Comparison of ENCODE assay signal across 27 cellular contexts in the genomic region with DNA sequence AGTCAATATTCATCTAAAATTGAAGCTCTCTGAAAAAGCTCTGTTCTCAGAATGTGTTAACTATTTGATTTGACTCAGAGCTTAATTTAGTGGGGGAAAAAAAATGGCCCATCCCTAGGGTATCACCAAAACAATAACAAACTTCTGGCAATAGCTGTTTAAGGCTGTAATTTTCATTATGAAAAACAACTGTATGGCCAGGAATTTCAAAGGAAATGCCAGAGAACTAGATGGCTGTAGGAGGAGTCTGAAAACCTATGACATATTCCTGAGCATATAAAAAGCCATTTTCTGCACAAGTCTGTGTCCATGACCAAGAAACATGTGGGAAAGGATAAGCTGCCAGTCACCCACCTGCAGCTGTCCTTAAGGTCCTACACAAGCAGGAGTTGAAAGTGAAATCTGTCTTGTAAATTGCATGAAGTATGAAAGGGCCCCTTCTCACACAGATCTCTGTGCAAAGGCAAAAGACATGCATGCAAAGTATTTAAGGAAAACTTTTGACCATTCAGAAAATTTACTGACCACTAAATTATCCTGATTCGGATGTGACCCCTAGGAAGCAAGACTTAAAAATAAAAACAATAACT.
DNase-seq lines count a peak whose midpoint lies in the region; ATAC-seq and TF ChIP-seq lines count a peak whose summit lies in the region.
"Had no signal": no experiment of that assay in that cellular context is flagged by ENCODE, and none has a peak within 500 bp of the region (broad histone marks: within the 10 kb centered on the region; RNA-seq: fewer than 3 reads in every experiment).

No MANE protein-coding gene starts in this region.

- H3K4me1 ChIP-seq in neuronal stem cell (ENCODE audit: control insufficient read depth in 2 of 2, insufficient read depth in 1 of 2, low read depth in 1 of 2, low read length in 2 of 2) = no peaks in the 10 kb centered on the region
- H3K4me1 ChIP-seq: colonic mucosa, gastrocnemius medialis, left lung, SJSA1 had no signal

- no peaks in the 10 kb centered on the region for H3K79me1 ChIP-seq in neuronal stem cell (ENCODE audit: low read depth, low read length)

- DNase-seq in choroid plexus epithelial cell (ENCODE audit: low read depth) = peak; percentile 18
- no peak for DNase-seq in neuronal stem cell (ENCODE audit: low spot score)
- DNase-seq in activated naive CD4-positive, alpha-beta T cell treated with Interleukin-2 at 50 U/mL for 16 hours = no peak
- no peak for DNase-seq in SW480 (ENCODE audit: low spot score)
- DNase-seq in NK-92 (lab: John Stamatoyannopoulos, UW; ENCODE audit: unreplicated experiment) = no peak
- DNase-seq: activated CD4-positive, alpha-beta memory T cell treated with anti-CD3 and anti-CD28 coated beads, Interleukin-2, amount 10 ng/mL, durations not matched to agents 7 days and 5 days; activated CD4-positive, CD25-positive, alpha-beta regulatory T cell; activated CD8-positive, alpha-beta memory T cell treated with anti-CD3 and anti-CD28 coated beads, Interleukin-2, amount 50 U/mL, for 48 hours; anterior cingulate cortex; colonic mucosa; gastrocnemius medialis; hypothalamus; immature natural killer cell; left lung; naive B cell; NCI-H1092 treated with DMSO at 0.1 percent for 48 hours; NCI-H187; NCI-H2171; NCI-H524; nucleus accumbens had no signal

- H3K36me3 ChIP-seq in neuronal stem cell (replicated peaks in 1 of 2; ENCODE audit: control insufficient read depth in 2 of 2, insufficient read depth in 2 of 2, low read length in 2 of 2) = no peaks in the 10 kb centered on the region
- H3K36me3 ChIP-seq: colonic mucosa, esophagus muscularis mucosa, gastrocnemius medialis, left lung, SJSA1, thoracic aorta had no signal

- no peak overlapping the region for H3K4ac ChIP-seq in neuronal stem cell (ENCODE audit: low read length)

- H4K91ac ChIP-seq in neuronal stem cell (ENCODE audit: low read depth, low read length, poor library complexity) = no peak overlapping the region

- no peak overlapping the region for H2BK12ac ChIP-seq in neuronal stem cell (ENCODE audit: low read length)

- no peak overlapping the region for H3K4me3 ChIP-seq in choroid plexus epithelial cell (ENCODE audit: low read depth, low read length)
- H3K4me3 ChIP-seq in neuronal stem cell (ENCODE audit: low read length in 2 of 2) = no peak overlapping the region
- H3K4me3 ChIP-seq: colonic mucosa, esophagus muscularis mucosa, gastrocnemius medialis, left lung, SJSA1, thoracic aorta had no signal

- no peak overlapping the region for H3K27ac ChIP-seq in neuronal stem cell (replicated peaks; ENCODE audit: low read length)
- H3K27ac ChIP-seq: colonic mucosa, esophagus muscularis mucosa, left lung, SJSA1, thoracic aorta had no signal

- no peak overlapping the region for H2BK120ac ChIP-seq in neuronal stem cell (ENCODE audit: low read depth, low read length)

- H3K18ac ChIP-seq in neuronal stem cell (ENCODE audit: low read length) = no peak overlapping the region

- peaks cover 0 to 13% of the 10 kb centered on the region in 2 donors for H3K9me3 ChIP-seq in neuronal stem cell (replicated peaks in 1 of 2; ENCODE audit: control insufficient read depth in 2 of 2, insufficient read depth in 1 of 2, low read depth in 1 of 2, low read length in 2 of 2)
- H3K9me3 ChIP-seq: colonic mucosa, gastrocnemius medialis, SJSA1, thoracic aorta had no signal

- H2BK15ac ChIP-seq in neuronal stem cell (ENCODE audit: low read length) = no peak overlapping the region

- H2AFZ ChIP-seq in neuronal stem cell (ENCODE audit: low read length) = peak overlapping the region; percentile 72

- no peak overlapping the region for H4K8ac ChIP-seq in neuronal stem cell (ENCODE audit: low read depth, low read length)

- no peak overlapping the region for H2AK5ac ChIP-seq in neuronal stem cell (ENCODE audit: low read depth, low read length)

- no CpG with 5 or more reads among the region's 1 CpG for WGBS in neuronal stem cell (ENCODE audit: extremely low coverage in 2 of 2, insufficient read length in 2 of 2, insufficient replicate concordance in 1 of 2), 2 donors

- no peak overlapping the region for H3K14ac ChIP-seq in neuronal stem cell (ENCODE audit: low read length)

- H3K9ac ChIP-seq in neuronal stem cell (ENCODE audit: low read depth, low read length, poor library complexity) = no peak overlapping the region

- no peak for TF ChIP-seq CTCF in choroid plexus epithelial cell (conservative IDR thresholded peaks at IDR 0.05; ENCODE audit: low read depth, low read length)

- no peaks in the 10 kb centered on the region for H3K27me3 ChIP-seq in neuronal stem cell (ENCODE audit: control insufficient read depth in 3 of 3, insufficient read depth in 3 of 3, low read depth in 1 of 3, low read length in 3 of 3)
- H3K27me3 ChIP-seq: colonic mucosa, esophagus muscularis mucosa, gastrocnemius medialis, left lung, SJSA1 had no signal

- peak; percentile 69 for ATAC-seq in GM19351 (IDR thresholded peaks at IDR 0.05; ENCODE audit: unreplicated experiment)
- ATAC-seq in HG02884 (IDR thresholded peaks at IDR 0.05; ENCODE audit: unreplicated experiment) = peak; percentile 60
- ATAC-seq: activated naive CD4-positive, alpha-beta T cell treated with anti-CD3 and anti-CD28 coated beads, Interleukin-2, amount 50 U/mL, for 72 hours; activated T-helper 17 cell treated with anti-CD3 and anti-CD28 coated beads, Interleukin-2, amount 50 U/mL, for 72 hours; gastrocnemius medialis; left lung had no signal

- H2BK5ac ChIP-seq in neuronal stem cell (ENCODE audit: low read length) = no peak overlapping the region

- H3K23ac ChIP-seq in neuronal stem cell (ENCODE audit: low read depth, low read length, poor library complexity) = no peak overlapping the region

- H3K4me2 ChIP-seq in neuronal stem cell (ENCODE audit: insufficient read depth, low read length, poor library complexity, severe bottlenecking) = no peak overlapping the region
